Comparison of ENCODE assay signal across 27 cellular contexts in the genomic region with DNA sequence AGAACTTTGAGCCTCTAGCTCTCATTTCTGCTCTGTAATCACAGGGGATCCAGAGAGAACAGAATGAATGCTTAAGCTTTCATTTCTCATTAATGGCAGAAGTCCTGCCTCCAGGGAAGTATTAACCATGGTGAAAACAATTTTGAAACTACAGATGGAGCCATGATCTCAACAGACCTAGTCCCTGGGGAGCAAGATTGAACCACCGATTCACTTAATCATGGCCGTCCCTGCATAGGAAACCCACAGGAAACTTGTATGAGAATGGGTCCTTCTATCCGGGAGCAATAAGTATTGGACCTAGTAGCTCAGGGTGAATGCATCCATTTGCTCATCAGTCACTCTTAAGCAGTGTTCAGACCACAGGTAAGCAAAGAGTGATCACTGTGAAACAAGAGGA.
"Had no signal": no experiment of that assay in that cellular context is flagged by ENCODE, and none has a peak within 500 bp of the region (broad histone marks: within the 10 kb centered on the region; RNA-seq: fewer than 3 reads in every experiment).

No MANE protein-coding gene starts in this region.

- H3K4me1 ChIP-seq: thyroid gland, upper lobe of left lung, vagina had no signal

- ATAC-seq: activated CD4-positive, alpha-beta T cell treated with anti-CD3 and anti-CD28 coated beads for 36 hours; effector memory CD8-positive, alpha-beta T cell; left cardiac atrium; left ventricle myocardium superior; sciatic nerve; stimulated activated memory B cell treated with anti-CD40 and anti-IgM and Interleukin-4, amounts not matched to agents 10 μg/mL and 1 μg/mL and 100 μg/mL, for 72 hours; stimulated activated naive CD8-positive, alpha-beta T cell treated with anti-CD3 and anti-CD28 coated beads, Interleukin-15, amount 100 ng/mL, for 72 hours had no signal

- H3K9me3 ChIP-seq: ovary, thyroid gland, upper lobe of left lung, vagina had no signal

- H3K4me3 Mint-ChIP-seq: activated CD4-positive, alpha-beta T cell treated with anti-CD3 and anti-CD28 coated beads for 36 hours; activated naive CD8-positive, alpha-beta T cell; brain; effector memory CD8-positive, alpha-beta T cell; mesothelial cell of epicardium; naive B cell; stimulated activated memory B cell treated with anti-CD40 and anti-IgM and Interleukin-4, amounts not matched to agents 10 μg/mL and 1 μg/mL and 100 μg/mL, for 72 hours; stimulated activated naive CD8-positive, alpha-beta T cell treated with anti-CD3 and anti-CD28 coated beads, Interleukin-15, amount 100 ng/mL, for 72 hours had no signal

- H3K27ac Mint-ChIP-seq: activated CD4-positive, alpha-beta T cell treated with anti-CD3 and anti-CD28 coated beads for 36 hours; activated naive CD8-positive, alpha-beta T cell; brain; mesothelial cell of epicardium; progenitor cell of endocrine pancreas; stimulated activated memory B cell treated with anti-CD40 and anti-IgM and Interleukin-4, amounts not matched to agents 10 μg/mL and 1 μg/mL and 100 μg/mL, for 72 hours; stimulated activated naive CD8-positive, alpha-beta T cell treated with anti-CD3 and anti-CD28 coated beads, Interleukin-15, amount 100 ng/mL, for 72 hours had no signal

- H3K27ac ChIP-seq: ovary, thyroid gland, upper lobe of left lung, vagina had no signal

- H3K27me3 ChIP-seq: ovary, thyroid gland, upper lobe of left lung, vagina had no signal

- H3K27me3 Mint-ChIP-seq: activated CD4-positive, alpha-beta T cell treated with anti-CD3 and anti-CD28 coated beads for 36 hours; activated naive CD8-positive, alpha-beta T cell; brain; effector memory CD8-positive, alpha-beta T cell; naive B cell; progenitor cell of endocrine pancreas; stimulated activated memory B cell treated with anti-CD40 and anti-IgM and Interleukin-4, amounts not matched to agents 10 μg/mL and 1 μg/mL and 100 μg/mL, for 72 hours; stimulated activated naive CD8-positive, alpha-beta T cell treated with anti-CD3 and anti-CD28 coated beads, Interleukin-15, amount 100 ng/mL, for 72 hours had no signal

- H3K4me1 Mint-ChIP-seq: activated CD4-positive, alpha-beta T cell treated with anti-CD3 and anti-CD28 coated beads for 36 hours; mesothelial cell of epicardium; naive B cell; stimulated activated memory B cell treated with anti-CD40 and anti-IgM and Interleukin-4, amounts not matched to agents 10 μg/mL and 1 μg/mL and 100 μg/mL, for 72 hours; stimulated activated naive CD8-positive, alpha-beta T cell treated with anti-CD3 and anti-CD28 coated beads, Interleukin-15, amount 100 ng/mL, for 72 hours had no signal

- H3K4me3 ChIP-seq: ovary, thyroid gland, upper lobe of left lung, vagina had no signal

- H3K36me3 ChIP-seq: ovary had no signal

- H3K9me3 Mint-ChIP-seq: brain; effector memory CD8-positive, alpha-beta T cell; mesothelial cell of epicardium; naive B cell; stimulated activated memory B cell treated with anti-CD40 and anti-IgM and Interleukin-4, amounts not matched to agents 10 μg/mL and 1 μg/mL and 100 μg/mL, for 72 hours; stimulated activated naive CD8-positive, alpha-beta T cell treated with anti-CD3 and anti-CD28 coated beads, Interleukin-15, amount 100 ng/mL, for 72 hours had no signal

- DNase-seq: activated CD4-positive, alpha-beta T cell treated with anti-CD3 and anti-CD28 coated beads for 36 hours; activated CD4-positive, CD25-positive, alpha-beta regulatory T cell; activated CD8-positive, alpha-beta memory T cell treated with anti-CD3 and anti-CD28 coated beads for 24 hours; activated effector memory CD4-positive, alpha-beta T cell treated with Interleukin-2 at 50 U/mL for 16 hours; activated naive CD4-positive, alpha-beta T cell treated with Interleukin-2 at 50 U/mL for 16 hours; anterior cingulate cortex; cortex of kidney; effector memory CD8-positive, alpha-beta T cell; foreskin melanocyte; hippocampal formation; left cardiac atrium; left ventricle myocardium superior; mammary epithelial cell; naive B cell; small intestine; stimulated activated CD4-positive, alpha-beta T cell treated with anti-CD3 and anti-CD28 coated beads, Interleukin-4, amount 100 ng/mL, for 24 hours; stimulated activated naive CD8-positive, alpha-beta T cell treated with anti-CD3 and anti-CD28 coated beads, Interleukin-15, amount 100 ng/mL, for 72 hours; thyroid gland; upper lobe of left lung had no signal
